In genomic region chr1:5611431-5611830, GRCh38 we compare ENCODE assay signal across 19 cellular contexts.
DNase-seq lines count a peak whose midpoint lies in the region; ATAC-seq and TF ChIP-seq lines count a peak whose summit lies in the region.
"Had no signal": no experiment of that assay in that cellular context is flagged by ENCODE, and none has a peak within 500 bp of the region (broad histone marks: within the 10 kb centered on the region; RNA-seq: fewer than 3 reads in every experiment).

No MANE protein-coding gene starts in this region.

- H3K9me3 ChIP-seq in breast epithelium, result no peaks in the 10 kb centered on the region
- peaks cover 0 to 4% of the 10 kb centered on the region in 2 donors for H3K9me3 ChIP-seq in esophagus (ENCODE audit: control insufficient read depth in 2 of 2, insufficient read depth in 1 of 2, low read depth in 1 of 2, low read length in 1 of 2)
- H3K9me3 ChIP-seq: HAP-1 had no signal

- POLR2A ChIA-PET in MCF 10A (lab: Yijun Ruan, JAX), result interaction anchor here (1.0 to 2.6 kb wide), 7 partner anchors 9 to 41 kb away, joined by 3 to 20 read pairs (median 10); no protein-coding TSS in a partner anchor

- no TSS peak for BruUV-seq in MCF 10A (replicated peaks; lab: Mats Ljungman, UMichigan)

- peaks cover 5% of the 10 kb centered on the region for H3K27me3 Mint-ChIP-seq in MCF 10A (ENCODE audit: insufficient read depth, unreplicated experiment)

- TF ChIP-seq CTCF in MCF 10A (IDR thresholded peaks at IDR 0.05; ENCODE audit: unreplicated experiment), result no peak
- no peak for TF ChIP-seq CTCF in breast epithelium (IDR thresholded peaks at IDR 0.05)

- H3K4me1 ChIP-seq in breast epithelium, result no peaks in the 10 kb centered on the region
- no peaks in the 10 kb centered on the region for H3K4me1 ChIP-seq in esophagus (ENCODE audit: control insufficient read depth in 2 of 2, insufficient read depth in 2 of 2, low read length in 1 of 2)
- H3K4me1 ChIP-seq: HAP-1, SJSA1 had no signal

- peaks cover 0 to 14% of the 10 kb centered on the region in 2 donors for H3K27me3 ChIP-seq in breast epithelium
- no peaks in the 10 kb centered on the region for H3K27me3 ChIP-seq in esophagus (ENCODE audit: control insufficient read depth in 1 of 2, insufficient read depth in 2 of 2, low read length in 2 of 2)
- H3K27me3 ChIP-seq: SJSA1 had no signal

- intact Hi-C loops in MCF 10A (cut with micrococcal nuclease), result no loop called here
- intact Hi-C loops in breast epithelium (cut with DNase I; ENCODE audit: low total_unique reads), result no loop called here
- intact Hi-C loops in sciatic nerve (cut with DNase I), result no loop called here

- peaks cover 7% of the 10 kb centered on the region for H3K36me3 Mint-ChIP-seq in MCF 10A (ENCODE audit: insufficient read depth, unreplicated experiment)
- H3K36me3 Mint-ChIP-seq: CD4-positive, CD25-positive, alpha-beta regulatory T cell had no signal

- H3K27ac ChIP-seq in breast epithelium (no peak overlapping the region), esophagus (ENCODE audit: low read depth in 2 of 2, low read length in 1 of 2) (peak overlapping the region; percentile 7 to 86)
- H3K27ac ChIP-seq: SJSA1 had no signal

- WGBS in esophagus, 2 donors, result 58 to 59% methylated on average over 2 of the region's 2 CpGs

- peaks cover 8% of the 10 kb centered on the region for H3K9me3 Mint-ChIP-seq in MCF 10A (ENCODE audit: unreplicated experiment)

- H3K36me3 ChIP-seq in breast epithelium (no peaks in the 10 kb centered on the region), esophagus (ENCODE audit: control insufficient read depth in 2 of 2, insufficient read depth in 2 of 2, low read length in 1 of 2) (no peaks in the 10 kb centered on the region)
- H3K36me3 ChIP-seq: HAP-1, SJSA1 had no signal

- H3K4me3 Mint-ChIP-seq in MCF 10A (ENCODE audit: unreplicated experiment), result no peak overlapping the region
- H3K4me3 Mint-ChIP-seq: CD4-positive, CD25-positive, alpha-beta regulatory T cell had no signal

- DNase-seq in MCF 10A (ENCODE audit: unreplicated experiment), result peak; percentile 10
- DNase-seq in breast epithelium (ENCODE audit: low spot score in 2 of 2), result no peak
- no peak for DNase-seq in sciatic nerve (ENCODE audit: low spot score)
- no peak for DNase-seq in effector CD4-positive, alpha-beta T cell
- no peak for DNase-seq in NCI-H2107 treated with DMSO at 0.1 percent for 48 hours (lab: John Stamatoyannopoulos, UW; ENCODE audit: unreplicated experiment)
- no peak for DNase-seq in SW 1271 (lab: John Stamatoyannopoulos, UW)
- DNase-seq: 8988T; CD4-positive, CD25-positive, alpha-beta regulatory T cell; COR-L47; GDM1; NCI-H1417; NCI-H187 treated with DMSO at 0.1 percent for 48 hours; NCI-H226; NCI-H524 had no signal

- ATAC-seq in sciatic nerve (peak; percentile 63), HG02610 (IDR thresholded peaks at IDR 0.05; ENCODE audit: unreplicated experiment) (no peak)
- ATAC-seq: K562 had no signal

- peak overlapping the region; percentile 49 for H3K27ac Mint-ChIP-seq in MCF 10A (ENCODE audit: low read depth, unreplicated experiment)
- H3K27ac Mint-ChIP-seq: CD4-positive, CD25-positive, alpha-beta regulatory T cell had no signal

- CTCF ChIA-PET in MCF 10A (lab: Yijun Ruan, JAX), result interaction anchor here (0.5 to 2.9 kb wide), 10 partner anchors 9 to 183 kb away, joined by 3 to 12 read pairs (median 6); no protein-coding TSS in a partner anchor

- H3K4me3 ChIP-seq in breast epithelium (no peak overlapping the region), esophagus (ENCODE audit: low read depth in 1 of 2, low read length in 2 of 2) (no peak overlapping the region)
- H3K4me3 ChIP-seq: HAP-1, K562, SJSA1 had no signal

- H3K4me1 Mint-ChIP-seq in MCF 10A (ENCODE audit: insufficient read depth, unreplicated experiment), result peaks cover 26% of the 10 kb centered on the region
- H3K4me1 Mint-ChIP-seq: CD4-positive, CD25-positive, alpha-beta regulatory T cell had no signal

- TF ChIP-seq POLR2A in breast epithelium (IDR thresholded peaks at IDR 0.05), result no peak

Comparison
In these comparisons a context has a peak if more than half of its experiments do, and no peak if none do; other contexts are left out.
1. H3K27ac ChIP-seq: peak in esophagus (2 of 2); none in breast epithelium (0 of 2).